Comparison of ENCODE assay signal across 1 cellular context in the genomic region with DNA sequence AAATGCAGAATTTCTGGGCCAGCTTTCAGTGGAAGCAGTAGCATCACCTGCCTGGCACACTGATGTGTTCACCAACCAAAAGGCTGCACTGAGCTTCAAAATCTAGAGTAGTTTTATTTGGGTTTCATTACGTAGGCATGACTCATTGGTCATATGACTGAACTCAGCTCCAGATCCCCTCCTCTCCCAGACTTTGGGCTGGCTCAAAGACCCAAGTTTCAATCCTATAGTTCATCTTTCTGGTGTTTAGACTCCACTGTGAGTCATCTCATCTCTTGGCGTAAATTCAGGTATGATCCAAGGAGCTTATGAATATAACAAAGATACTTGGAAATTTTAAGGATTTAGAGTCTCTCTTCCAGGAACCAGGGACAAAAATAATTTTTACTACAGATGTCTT.
TF ChIP-seq lines count a peak whose summit lies in the region.

No MANE protein-coding gene starts in this region.

TF ChIP-seq in IMR-90, 13 proteins besides CTCF, POLR2A, EP300 and RAD21 (continued from another document):
- TF ChIP-seq FOS (IDR thresholded peaks at IDR 0.05; ENCODE audit: low read depth, low read length) (peak; percentile 93), SMC3 (IDR thresholded peaks at IDR 0.05; ENCODE audit: low read depth, low read length) (no peak), MAZ (IDR thresholded peaks at IDR 0.05; ENCODE audit: borderline replicate concordance, low read depth, low read length) (peak; percentile 56; the same call in 1 of the 2 replicates), CEBPB (IDR thresholded peaks at IDR 0.05; ENCODE audit: low read depth, low read length) (no peak)
- TF ChIP-seq, protein P1, sequence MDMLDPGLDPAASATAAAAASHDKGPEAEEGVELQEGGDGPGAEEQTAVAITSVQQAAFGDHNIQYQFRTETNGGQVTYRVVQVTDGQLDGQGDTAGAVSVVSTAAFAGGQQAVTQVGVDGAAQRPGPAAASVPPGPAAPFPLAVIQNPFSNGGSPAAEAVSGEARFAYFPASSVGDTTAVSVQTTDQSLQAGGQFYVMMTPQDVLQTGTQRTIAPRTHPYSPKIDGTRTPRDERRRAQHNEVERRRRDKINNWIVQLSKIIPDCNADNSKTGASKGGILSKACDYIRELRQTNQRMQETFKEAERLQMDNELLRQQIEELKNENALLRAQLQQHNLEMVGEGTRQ (IDR thresholded peaks at IDR 0.05; ENCODE audit: low read depth, low read length): peak; percentile 93
